Comparison of ENCODE assay signal across 17 cellular contexts in the genomic region with DNA sequence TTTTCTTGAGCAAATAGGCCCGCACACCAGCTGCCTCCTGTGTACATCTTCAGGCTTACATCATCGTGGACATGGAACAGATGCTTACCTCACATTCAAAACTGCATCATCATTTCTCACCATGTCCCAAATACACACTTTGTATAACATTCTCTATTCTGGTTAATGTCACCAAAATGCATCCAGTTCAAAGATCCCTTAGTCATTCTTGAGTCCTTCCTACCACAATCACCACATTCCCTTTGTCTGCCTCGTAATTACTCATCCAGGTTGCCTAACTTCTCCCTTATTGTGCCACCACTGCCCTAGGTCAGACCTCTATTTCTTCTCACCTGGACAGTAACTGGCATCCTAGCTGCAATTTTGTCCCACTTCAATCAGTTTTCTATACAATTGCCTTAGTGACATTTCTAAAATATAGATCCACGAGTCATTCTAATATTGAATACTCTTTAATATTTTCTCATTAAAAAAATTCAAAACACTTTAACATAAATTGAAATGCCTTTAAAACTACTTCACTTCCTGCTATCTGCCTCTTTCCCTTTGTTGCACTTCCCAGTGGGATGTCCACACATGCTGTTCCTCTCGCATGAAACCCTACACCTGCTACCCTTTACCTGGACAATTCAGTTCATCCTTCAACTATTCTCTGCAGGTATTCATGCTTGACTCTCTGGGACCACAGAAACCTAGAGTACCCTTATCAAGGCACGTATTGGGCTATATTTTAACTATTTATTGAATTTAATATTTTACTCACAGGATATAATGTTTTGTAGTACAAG.
DNase-seq lines count a peak whose midpoint lies in the region; ATAC-seq and TF ChIP-seq lines count a peak whose summit lies in the region.
"Had no signal": no experiment of that assay in that cellular context is flagged by ENCODE, and none has a peak within 500 bp of the region (broad histone marks: within the 10 kb centered on the region; RNA-seq: fewer than 3 reads in every experiment).

No MANE protein-coding gene starts in this region.

- H3K23ac ChIP-seq in IMR-90 (ENCODE audit: low read depth, low read length), result no peak overlapping the region

- no peak overlapping the region for H2BK20ac ChIP-seq in IMR-90 (ENCODE audit: low read depth, low read length)

- dilution Hi-C loops in IMR-90 (cut with HindIII; ENCODE audit: low sequenced_read_pairs, unreplicated experiment), result no loop called here

- no peaks in the 10 kb centered on the region for H3K4me1 ChIP-seq in IMR-90 (ENCODE audit: control insufficient read depth, insufficient read depth, low read length)
- no peaks in the 10 kb centered on the region for H3K4me1 ChIP-seq in esophagus muscularis mucosa
- H3K4me1 ChIP-seq: gastroesophageal sphincter, left lung had no signal

- H3K56ac ChIP-seq in IMR-90 (ENCODE audit: extremely low read depth, insufficient read depth, low read length), result no peak overlapping the region

- H2AK5ac ChIP-seq in IMR-90 (ENCODE audit: low read depth, low read length), result no peak overlapping the region

- H3K27ac ChIP-seq in IMR-90 (ENCODE audit: insufficient read depth, low read length) (no peak overlapping the region), esophagus muscularis mucosa (replicated peaks in 1 of 4) (no peak overlapping the region)
- H3K27ac ChIP-seq: C4-2B, gastroesophageal sphincter, left lung had no signal

- no peaks in the 10 kb centered on the region for H3K9me1 ChIP-seq in IMR-90 (ENCODE audit: insufficient read depth, low read length)

- TF ChIP-seq RAD21 in IMR-90 (IDR thresholded peaks at IDR 0.05; ENCODE audit: low read length), result no peak

- H3K36me3 ChIP-seq in IMR-90 (ENCODE audit: control insufficient read depth, insufficient read depth, low read length) (no peaks in the 10 kb centered on the region), esophagus muscularis mucosa (no peaks in the 10 kb centered on the region)
- H3K36me3 ChIP-seq: gastroesophageal sphincter, left lung had no signal

- no peak overlapping the region for H3K18ac ChIP-seq in IMR-90 (ENCODE audit: low read depth, low read length)

- H3K79me1 ChIP-seq in IMR-90 (ENCODE audit: low read depth in 1 of 2, low read length in 2 of 2), result no peaks in the 10 kb centered on the region

- no peak for ATAC-seq in IMR-90 (ENCODE audit: low read depth)
- ATAC-seq in HG02852 (IDR thresholded peaks at IDR 0.05; ENCODE audit: unreplicated experiment), result no peak
- ATAC-seq in GM18498 (IDR thresholded peaks at IDR 0.05; ENCODE audit: unreplicated experiment), result no peak
- ATAC-seq in GM18907 (IDR thresholded peaks at IDR 0.05; ENCODE audit: unreplicated experiment), result no peak
- ATAC-seq: activated naive CD4-positive, alpha-beta T cell treated with anti-CD3 and anti-CD28 coated beads, Interleukin-2, amount 50 U/mL, for 72 hours; gastroesophageal sphincter; left lung; naive thymus-derived CD8-positive, alpha-beta T cell; Right ventricle myocardium inferior; sciatic nerve had no signal

- in situ Hi-C loops in Caki2 (cut with HindIII; ENCODE audit: low pct_unique_long_range_greater_than_20kb, low sequenced_read_pairs) (no loop called here), IMR-90 (cut with MboI; ENCODE audit: low sequenced_read_pairs) (no loop called here)

- DNase-seq in Caki2 (ENCODE audit: low read depth), result peak; percentile 34
- peak; percentile 62 for DNase-seq in IMR-90
- peak; percentile 86 for DNase-seq in SHP77 treated with DMSO at 0.1 percent for 48 hours (lab: John Stamatoyannopoulos, UW)
- DNase-seq in fibroblast of the aortic adventitia (ENCODE audit: low read depth), result peak; percentile 12
- no peak for DNase-seq in esophagus muscularis mucosa (ENCODE audit: extremely low spot score)
- DNase-seq: KG1; left lung; naive thymus-derived CD8-positive, alpha-beta T cell; NCI-H446 treated with DMSO at 0.1 percent for 48 hours had no signal

- WGBS in IMR-90 (ENCODE audit: extremely low coverage in 2 of 2, insufficient read length in 1 of 2), 2 experiments, result 94% methylated on average over 4 of the region's 6 CpGs; no CpG with 5 or more reads in 1 of the 2 experiments
- WGBS in esophagus muscularis mucosa, result 84% methylated on average over 6 of the region's 6 CpGs

- H3K4me2 ChIP-seq in IMR-90 (ENCODE audit: low read depth, low read length), result no peak overlapping the region

- no peak overlapping the region for H4K91ac ChIP-seq in IMR-90 (ENCODE audit: insufficient read depth, low read depth, low read length)

- H4K5ac ChIP-seq in IMR-90 (ENCODE audit: low read depth, low read length), result no peak overlapping the region; the same call in 1 of the 2 replicates

- H3K9ac ChIP-seq in IMR-90 (ENCODE audit: low read depth, low read length), result no peak overlapping the region

- H3K4me3 ChIP-seq in IMR-90 (ENCODE audit: insufficient read depth, low read depth, low read length) (no peak overlapping the region), fibroblast of the aortic adventitia (ENCODE audit: low read depth, low read length) (no peak overlapping the region), esophagus muscularis mucosa (no peak overlapping the region)
- H3K4me3 ChIP-seq: gastroesophageal sphincter, left lung had no signal

- no peak overlapping the region for H2BK15ac ChIP-seq in IMR-90 (ENCODE audit: low read depth, low read length)

- no peak for TF ChIP-seq POLR2A in IMR-90 (IDR thresholded peaks at IDR 0.05; ENCODE audit: low read depth, low read length)
- TF ChIP-seq POLR2A in esophagus muscularis mucosa (IDR thresholded peaks at IDR 0.05; ENCODE audit: low read depth), result no peak

- H3K4ac ChIP-seq in IMR-90 (ENCODE audit: low read depth, low read length), result no peak overlapping the region

- TF ChIP-seq CTCF in IMR-90 (conservative IDR thresholded peaks at IDR 0.05; ENCODE audit: low read depth, low read length) (no peak), fibroblast of the aortic adventitia (IDR thresholded peaks at IDR 0.05; ENCODE audit: insufficient read depth, low read length) (no peak), esophagus muscularis mucosa (IDR thresholded peaks at IDR 0.05) (no peak)

- H4K8ac ChIP-seq in IMR-90 (ENCODE audit: low read depth in 2 of 2, low read length in 2 of 2), result no peak overlapping the region

- H3K14ac ChIP-seq in IMR-90 (replicated peaks; ENCODE audit: low read depth, low read length), result no peak overlapping the region

- no peak overlapping the region for H2AK9ac ChIP-seq in IMR-90 (replicated peaks; ENCODE audit: low read depth, low read length, poor library complexity)

- intact Hi-C loops in IMR-90 (cut with micrococcal nuclease), result no loop called here
- intact Hi-C loops in esophagus muscularis mucosa (cut with DNase I), result no loop called here

- H2BK120ac ChIP-seq in IMR-90 (ENCODE audit: low read depth, low read length), result no peak overlapping the region

- no peaks in the 10 kb centered on the region for H3K27me3 ChIP-seq in IMR-90 (ENCODE audit: control insufficient read depth, insufficient read depth, low read length)
- no peaks in the 10 kb centered on the region for H3K27me3 ChIP-seq in esophagus muscularis mucosa
- H3K27me3 ChIP-seq: gastroesophageal sphincter, left lung had no signal

- H3K9me3 ChIP-seq in IMR-90 (ENCODE audit: control insufficient read depth, insufficient read depth, low read length), result no peaks in the 10 kb centered on the region
- no peaks in the 10 kb centered on the region for H3K9me3 ChIP-seq in esophagus muscularis mucosa
- H3K9me3 ChIP-seq: gastroesophageal sphincter, left lung had no signal

- CTCF ChIA-PET in IMR-90 (lab: Yijun Ruan, JAX), result no interaction called here

- POLR2A ChIA-PET in IMR-90 (lab: Charles Lee; ENCODE audit: unreplicated experiment), result no interaction called here

- TF ChIP-seq EP300 in esophagus muscularis mucosa (IDR thresholded peaks at IDR 0.05), result no peak

- H2BK5ac ChIP-seq in IMR-90 (ENCODE audit: low read depth, low read length, poor library complexity, severe bottlenecking), result no peak overlapping the region

- H2AFZ ChIP-seq in IMR-90 (replicated peaks; ENCODE audit: low read length, poor library complexity), result no peak overlapping the region

- H4K20me1 ChIP-seq in IMR-90 (ENCODE audit: insufficient read depth, low read length), result no peaks in the 10 kb centered on the region

- BruUV-seq in IMR-90 (replicated peaks; lab: Mats Ljungman, UMichigan), result no TSS peak

TF ChIP-seq in IMR-90, 13 proteins besides CTCF, POLR2A, EP300 and RAD21:
- peak; percentile 38; the same call in 1 of the 2 replicates for TF ChIP-seq NFE2L2 (IDR thresholded peaks at IDR 0.05; ENCODE audit: low read depth, low read length)
- no peak for TF ChIP-seq FOS (IDR thresholded peaks at IDR 0.05; ENCODE audit: low read depth, low read length)
- peak; percentile 78 for TF ChIP-seq CEBPB (IDR thresholded peaks at IDR 0.05; ENCODE audit: low read depth, low read length)
